In genomic region chr12:12823308-12823707, GRCh38 we compare ENCODE assay signal across 1 cellular context.
A peak's percentile ranks its signal among the peaks of the same experiment; 100 is the strongest.
TF ChIP-seq lines count a peak whose summit lies in the region.

No MANE protein-coding gene starts in this region.

TF ChIP-seq in HEK293, 187 proteins besides CTCF, POLR2A, EP300 and RAD21 (continued from another document):
- TF ChIP-seq ZBTB8A (tag by site-specific recombination; IDR thresholded peaks at IDR 0.05) = no peak
- TF ChIP-seq SP7 (tag by site-specific recombination; IDR thresholded peaks at IDR 0.05) = peak; percentile 43; the same call in 1 of the 2 replicates
- no peak for TF ChIP-seq ZNF830 (tag by site-specific recombination; IDR thresholded peaks at IDR 0.05; ENCODE audit: low read depth)
- no peak for TF ChIP-seq ZNF404 (tag by site-specific recombination; IDR thresholded peaks at IDR 0.05)
- TF ChIP-seq ZNF146 (tag by site-specific recombination; IDR thresholded peaks at IDR 0.05) = no peak
- TF ChIP-seq ZNF24 (tag by site-specific recombination; IDR thresholded peaks at IDR 0.05) = no peak
- no peak for TF ChIP-seq MZF1 (tag by site-specific recombination; IDR thresholded peaks at IDR 0.05; ENCODE audit: borderline replicate concordance)
- no peak for TF ChIP-seq ZNF449 (tag by site-specific recombination; IDR thresholded peaks at IDR 0.05)
- TF ChIP-seq ZNF513 (tag by site-specific recombination; IDR thresholded peaks at IDR 0.05) = no peak
- no peak for TF ChIP-seq ZNF133 (tag by site-specific recombination; IDR thresholded peaks at IDR 0.05)
- TF ChIP-seq ZNF664 (tag by site-specific recombination; IDR thresholded peaks at IDR 0.05) = no peak
- no peak for TF ChIP-seq GFI1B (tag by site-specific recombination; IDR thresholded peaks at IDR 0.05)
- TF ChIP-seq ZNF623 (tag by site-specific recombination; IDR thresholded peaks at IDR 0.05) = no peak
- TF ChIP-seq EGR2 (tag by site-specific recombination; IDR thresholded peaks at IDR 0.05; ENCODE audit: low read depth) = no peak
- TF ChIP-seq ZNF341 (tag by site-specific recombination; IDR thresholded peaks at IDR 0.05; ENCODE audit: low read depth) = no peak
- peak; percentile 12; the same call in 1 of the 2 replicates for TF ChIP-seq ZBTB17 (tag by site-specific recombination; IDR thresholded peaks at IDR 0.05)
- no peak for TF ChIP-seq ZNF585B (tag by site-specific recombination; IDR thresholded peaks at IDR 0.05)
- no peak for TF ChIP-seq ZNF266 (tag by site-specific recombination; IDR thresholded peaks at IDR 0.05; ENCODE audit: low read depth)
- TF ChIP-seq YY1 (tag by site-specific recombination; IDR thresholded peaks at IDR 0.05) = no peak
- TF ChIP-seq ZNF692 (tag by site-specific recombination; IDR thresholded peaks at IDR 0.05) = peak; percentile 56
- TF ChIP-seq ZNF398 (tag by site-specific recombination; IDR thresholded peaks at IDR 0.05) = no peak
